ENCODE assay signal across 8 cellular contexts in the genomic region with DNA sequence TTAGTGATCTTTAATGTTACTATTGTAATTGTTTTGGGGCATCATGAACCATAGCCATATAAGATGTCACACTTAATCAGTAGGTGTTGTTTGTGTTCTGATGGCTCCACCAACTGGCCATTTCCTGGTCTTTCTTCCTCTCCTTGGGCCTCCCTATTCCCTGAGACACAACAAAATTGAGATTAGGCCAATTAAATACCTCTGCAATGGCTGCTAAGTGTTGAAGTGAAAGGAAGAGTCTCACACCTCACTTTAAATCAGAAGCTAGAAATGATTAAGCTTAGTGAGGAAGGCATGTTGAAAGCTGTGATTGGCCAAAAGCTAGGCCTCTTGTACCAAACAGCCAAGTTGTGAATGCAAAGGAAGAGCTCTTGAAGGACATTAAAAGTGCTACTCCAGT. TPM values are rescaled to one million over a fixed set of nuclear protein-coding genes. Genes with fewer than 3 reads are reported as not detected.
DNase-seq lines count a peak whose midpoint lies in the region; ATAC-seq and TF ChIP-seq lines count a peak whose summit lies in the region.
"Had no signal": no experiment of that assay in that cellular context is flagged by ENCODE, and none has a peak within 500 bp of the region (broad histone marks: within the 10 kb centered on the region; RNA-seq: fewer than 3 reads in every experiment).

No MANE protein-coding gene starts in this region.

- DNase-seq in M059J (ENCODE audit: low read depth) (peak; percentile 49), brain microvascular endothelial cell (peak; percentile 23), midbrain (lab: John Stamatoyannopoulos, UW) (peak; percentile 11), C1 segment of cervical spinal cord (lab: John Stamatoyannopoulos, UW) (no peak), germinal center (ENCODE audit: low spot score) (no peak)

- no peaks in the 10 kb centered on the region for H3K36me3 ChIP-seq in brain microvascular endothelial cell (replicated peaks)
- H3K36me3 ChIP-seq: SJSA1 had no signal

- no peaks in the 10 kb centered on the region for H3K27me3 ChIP-seq in brain microvascular endothelial cell (replicated peaks)
- H3K27me3 ChIP-seq: SJSA1 had no signal

- ATAC-seq in GM19328 (IDR thresholded peaks at IDR 0.05; ENCODE audit: unreplicated experiment) = no peak

- H3K27ac ChIP-seq in brain microvascular endothelial cell = no peak overlapping the region
- H3K27ac ChIP-seq: SJSA1 had no signal

- no peak overlapping the region for H3K4me3 ChIP-seq in brain microvascular endothelial cell (ENCODE audit: low read depth, low read length)
- H3K4me3 ChIP-seq: SJSA1 had no signal

- TF ChIP-seq CTCF in GM12874 (IDR thresholded peaks at IDR 0.05; ENCODE audit: insufficient read depth, low read depth, low read length) (0 out of 2 replicates have a peak, but pooled peaks have one; percentile 6), brain microvascular endothelial cell (IDR thresholded peaks at IDR 0.05; ENCODE audit: low read depth, low read length, missing control alignments) (peak; percentile 43)

- in situ Hi-C loops in brain microvascular endothelial cell (cut with HindIII; ENCODE audit: low pct_ligation_motif_present, low sequenced_read_pairs) = no loop called here

RNA-seq across cellular contexts. Expression of a gene that starts 30.7 kb away (rescaled TPM):
- 22.9 and 23.1 TPM in 2 replicates for total RNA-seq in M059J (2014; rRNA removed; shearing (Covaris generic))

Comparison
In these comparisons a context has a peak if more than half of its experiments do, and no peak if none do; other contexts are left out.
1. DNase-seq: peak in M059J (single experiment), brain microvascular endothelial cell (single experiment) and midbrain (single experiment); none in C1 segment of cervical spinal cord (0 of 14) and germinal center (single experiment).